1 cellular context compared by ENCODE assay signal in genomic region chr1:18646091-18646775, GRCh38.
TF ChIP-seq lines count a peak whose summit lies in the region.

No MANE protein-coding gene starts in this region.

TF ChIP-seq in H1, 55 proteins besides CTCF, POLR2A, EP300 and RAD21 (continued from another document):
- TF ChIP-seq ATF3 (IDR thresholded peaks at IDR 0.05; ENCODE audit: insufficient read depth, low read depth, low read length) = no peak
- no peak for TF ChIP-seq HDAC2 (IDR thresholded peaks at IDR 0.05; ENCODE audit: borderline replicate concordance in 1 of 2, low read depth in 2 of 2, low read length in 2 of 2)
- TF ChIP-seq RNF2 (IDR thresholded peaks at IDR 0.05; ENCODE audit: borderline replicate concordance, low read depth, low read length, missing control alignments, poor library complexity, severe bottlenecking) = peak; percentile 60
